11 cellular contexts compared by ENCODE assay signal in the genomic region with DNA sequence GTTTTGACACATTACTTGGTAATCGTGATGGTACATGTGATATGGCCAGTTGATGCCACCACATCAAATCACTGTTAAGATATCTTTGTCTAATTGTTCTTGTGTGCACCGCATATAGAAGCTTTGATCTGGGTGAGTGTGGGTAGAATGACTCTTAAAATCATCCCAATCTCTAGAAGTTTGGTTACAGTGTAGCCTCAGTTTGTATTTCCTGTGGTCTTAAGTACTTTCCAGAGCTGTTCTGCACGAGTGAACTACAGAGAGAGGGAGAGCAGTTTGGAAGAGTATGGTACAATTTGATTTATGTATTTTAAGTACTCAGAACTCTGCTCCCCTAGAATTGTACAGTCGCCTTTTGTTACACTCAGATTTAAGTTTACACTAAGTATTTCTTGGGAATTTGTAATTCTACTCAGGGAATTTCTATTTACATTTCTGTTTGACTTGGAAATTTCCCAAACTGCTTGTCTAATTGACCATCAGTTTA. TPM values are rescaled to one million over a fixed set of nuclear protein-coding genes. Genes with fewer than 3 reads are reported as not detected.
DNase-seq lines count a peak whose midpoint lies in the region; ATAC-seq and TF ChIP-seq lines count a peak whose summit lies in the region.
"Had no signal": no experiment of that assay in that cellular context is flagged by ENCODE, and none has a peak within 500 bp of the region (broad histone marks: within the 10 kb centered on the region; RNA-seq: fewer than 3 reads in every experiment).

No MANE protein-coding gene starts in this region.

- no peaks in the 10 kb centered on the region for H3K9me2 ChIP-seq in hepatocyte (replicated peaks; ENCODE audit: insufficient read depth)

- CTCF ChIA-PET in WTC11 (lab: Charles Lee): interaction anchor here (3.9 kb wide), 1 partner anchor 12 kb away, joined by 18 read pairs; no protein-coding TSS in a partner anchor
- CTCF ChIA-PET in RWPE1 (lab: Yijun Ruan, JAX): no interaction called here

- WGBS in hepatocyte (ENCODE audit: low lambda C conversion rate, missing lambda C conversion rate): 57% methylated on average over 4 of the region's 4 CpGs

- no peaks in the 10 kb centered on the region for H3K36me3 Mint-ChIP-seq in WTC11

- ATAC-seq in WTC11 (no peak), GM18517 (IDR thresholded peaks at IDR 0.05; ENCODE audit: unreplicated experiment) (no peak), esophagus mucosa (no peak), HG03432 (IDR thresholded peaks at IDR 0.05; ENCODE audit: unreplicated experiment) (no peak)

- DNase-seq in ACHN (peak; percentile 10), Daoy (ENCODE audit: low read depth) (peak; percentile 22), WTC11 (ENCODE audit: low spot score) (no peak), hepatocyte (ENCODE audit: low spot score) (no peak), RWPE1 (ENCODE audit: low spot score) (no peak)
- DNase-seq: NCI-H1105 treated with DMSO at 0.1 percent for 48 hours, NCI-H82, stomach had no signal

- H3K27me3 ChIP-seq in hepatocyte: no peaks in the 10 kb centered on the region
- H3K27me3 ChIP-seq: stomach had no signal

- in situ Hi-C loops in ACHN (cut with HindIII; ENCODE audit: low pct_ligation_motif_present, low pct_unique_long_range_greater_than_20kb, low sequenced_read_pairs): no loop called here

- H2AFZ ChIP-seq in hepatocyte: no peak overlapping the region

- H3K4me1 ChIP-seq in hepatocyte (ENCODE audit: insufficient read depth): peaks cover 19% of the 10 kb centered on the region

- H3K9me3 Mint-ChIP-seq in WTC11: no peaks in the 10 kb centered on the region

- H3K4me2 ChIP-seq in hepatocyte: peak overlapping the region; percentile 15

- H3K27ac Mint-ChIP-seq in WTC11: peak overlapping the region; percentile 51; the same call in 1 of the 2 replicates

- no peaks in the 10 kb centered on the region for H3K27me3 Mint-ChIP-seq in WTC11 (ENCODE audit: low read depth)

- H3K4me1 Mint-ChIP-seq in WTC11: peaks cover 49% of the 10 kb centered on the region

- TF ChIP-seq CTCF in WTC11 (IDR thresholded peaks at IDR 0.05) (no peak), hepatocyte (IDR thresholded peaks at IDR 0.05; ENCODE audit: poor library complexity) (no peak), RWPE1 (conservative IDR thresholded peaks at IDR 0.05; ENCODE audit: low read depth) (no peak)

- no peak overlapping the region for H3K4me3 Mint-ChIP-seq in WTC11

- no peaks in the 10 kb centered on the region for H3K9me3 ChIP-seq in hepatocyte (ENCODE audit: low read depth)
- H3K9me3 ChIP-seq: stomach had no signal

- H3K27ac ChIP-seq in hepatocyte (no peak overlapping the region), RWPE1 (no peak overlapping the region)
- H3K27ac ChIP-seq: stomach had no signal

- POLR2A ChIA-PET in WTC11 (lab: Charles Lee): no interaction called here
- POLR2A ChIA-PET in RWPE1 (lab: Yijun Ruan, JAX; ENCODE audit: low non-redundant PET): no interaction called here

- H4K20me1 ChIP-seq in hepatocyte (ENCODE audit: insufficient read depth, poor library complexity, severe bottlenecking): peaks cover 67% of the 10 kb centered on the region

- peaks cover 98% of the 10 kb centered on the region for H3K79me2 ChIP-seq in hepatocyte

- no peak overlapping the region for H3K4me3 ChIP-seq in hepatocyte
- H3K4me3 ChIP-seq: stomach had no signal

- no peaks in the 10 kb centered on the region for H3K36me3 ChIP-seq in hepatocyte (replicated peaks; ENCODE audit: insufficient read depth, low read depth)
- H3K36me3 ChIP-seq: stomach had no signal

TF ChIP-seq in WTC11, 78 proteins besides CTCF, POLR2A, EP300 and RAD21 (continues in another document):
- no peak for TF ChIP-seq ESRRA (CRISPR knock-in tag; IDR thresholded peaks at IDR 0.05; ENCODE audit: borderline replicate concordance)
- no peak for TF ChIP-seq PRRX2 (CRISPR knock-in tag; IDR thresholded peaks at IDR 0.05)
- no peak for TF ChIP-seq ZNF317 (CRISPR knock-in tag; IDR thresholded peaks at IDR 0.05; ENCODE audit: borderline replicate concordance, low read depth)
- TF ChIP-seq ZNF512 (CRISPR knock-in tag; IDR thresholded peaks at IDR 0.05; ENCODE audit: borderline replicate concordance): no peak
- TF ChIP-seq, protein P1, sequence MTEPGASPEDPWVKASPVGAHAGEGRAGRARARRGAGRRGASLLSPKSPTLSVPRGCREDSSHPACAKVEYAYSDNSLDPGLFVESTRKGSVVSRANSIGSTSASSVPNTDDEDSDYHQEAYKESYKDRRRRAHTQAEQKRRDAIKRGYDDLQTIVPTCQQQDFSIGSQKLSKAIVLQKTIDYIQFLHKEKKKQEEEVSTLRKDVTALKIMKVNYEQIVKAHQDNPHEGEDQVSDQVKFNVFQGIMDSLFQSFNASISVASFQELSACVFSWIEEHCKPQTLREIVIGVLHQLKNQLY (CRISPR knock-in tag; IDR thresholded peaks at IDR 0.05): no peak
- TF ChIP-seq, protein P2, sequence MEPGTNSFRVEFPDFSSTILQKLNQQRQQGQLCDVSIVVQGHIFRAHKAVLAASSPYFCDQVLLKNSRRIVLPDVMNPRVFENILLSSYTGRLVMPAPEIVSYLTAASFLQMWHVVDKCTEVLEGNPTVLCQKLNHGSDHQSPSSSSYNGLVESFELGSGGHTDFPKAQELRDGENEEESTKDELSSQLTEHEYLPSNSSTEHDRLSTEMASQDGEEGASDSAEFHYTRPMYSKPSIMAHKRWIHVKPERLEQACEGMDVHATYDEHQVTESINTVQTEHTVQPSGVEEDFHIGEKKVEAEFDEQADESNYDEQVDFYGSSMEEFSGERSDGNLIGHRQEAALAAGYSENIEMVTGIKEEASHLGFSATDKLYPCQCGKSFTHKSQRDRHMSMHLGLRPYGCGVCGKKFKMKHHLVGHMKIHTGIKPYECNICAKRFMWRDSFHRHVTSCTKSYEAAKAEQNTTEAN (CRISPR knock-in tag; IDR thresholded peaks at IDR 0.05): no peak
- TF ChIP-seq FOXJ3 (CRISPR knock-in tag; IDR thresholded peaks at IDR 0.05; ENCODE audit: borderline replicate concordance): no peak
- TF ChIP-seq, protein P3, sequence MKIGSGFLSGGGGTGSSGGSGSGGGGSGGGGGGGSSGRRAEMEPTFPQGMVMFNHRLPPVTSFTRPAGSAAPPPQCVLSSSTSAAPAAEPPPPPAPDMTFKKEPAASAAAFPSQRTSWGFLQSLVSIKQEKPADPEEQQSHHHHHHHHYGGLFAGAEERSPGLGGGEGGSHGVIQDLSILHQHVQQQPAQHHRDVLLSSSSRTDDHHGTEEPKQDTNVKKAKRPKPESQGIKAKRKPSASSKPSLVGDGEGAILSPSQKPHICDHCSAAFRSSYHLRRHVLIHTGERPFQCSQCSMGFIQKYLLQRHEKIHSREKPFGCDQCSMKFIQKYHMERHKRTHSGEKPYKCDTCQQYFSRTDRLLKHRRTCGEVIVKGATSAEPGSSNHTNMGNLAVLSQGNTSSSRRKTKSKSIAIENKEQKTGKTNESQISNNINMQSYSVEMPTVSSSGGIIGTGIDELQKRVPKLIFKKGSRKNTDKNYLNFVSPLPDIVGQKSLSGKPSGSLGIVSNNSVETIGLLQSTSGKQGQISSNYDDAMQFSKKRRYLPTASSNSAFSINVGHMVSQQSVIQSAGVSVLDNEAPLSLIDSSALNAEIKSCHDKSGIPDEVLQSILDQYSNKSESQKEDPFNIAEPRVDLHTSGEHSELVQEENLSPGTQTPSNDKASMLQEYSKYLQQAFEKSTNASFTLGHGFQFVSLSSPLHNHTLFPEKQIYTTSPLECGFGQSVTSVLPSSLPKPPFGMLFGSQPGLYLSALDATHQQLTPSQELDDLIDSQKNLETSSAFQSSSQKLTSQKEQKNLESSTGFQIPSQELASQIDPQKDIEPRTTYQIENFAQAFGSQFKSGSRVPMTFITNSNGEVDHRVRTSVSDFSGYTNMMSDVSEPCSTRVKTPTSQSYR (CRISPR knock-in tag; IDR thresholded peaks at IDR 0.05): no peak
- TF ChIP-seq MXD4 (CRISPR knock-in tag; IDR thresholded peaks at IDR 0.05; ENCODE audit: borderline replicate concordance): no peak

RNA-seq across cellular contexts. Expression of gene SNX9, which starts 37.5 kb away (rescaled TPM):
- 47.4 and 50.5 TPM in 2 replicates for total RNA-seq in Daoy (2014; rRNA removed; shearing (Covaris generic))
- 28.0 to 35.0 TPM (median 29.1 TPM) in 3 replicates for total RNA-seq in WTC11 (2021)
- 32.8 and 34.7 TPM in 2 replicates for total RNA-seq in hepatocyte
- 28.7 and 34.1 TPM in 2 replicates for polyA plus RNA-seq in hepatocyte
- total RNA-seq in esophagus mucosa: 19.3 TPM

Comparison
In these comparisons a context has a peak if more than half of its experiments do, and no peak if none do; other contexts are left out.
1. DNase-seq: peak in ACHN (single experiment) and Daoy (single experiment); none in WTC11 (single experiment), hepatocyte (single experiment) and RWPE1 (single experiment).